In the genomic region with DNA sequence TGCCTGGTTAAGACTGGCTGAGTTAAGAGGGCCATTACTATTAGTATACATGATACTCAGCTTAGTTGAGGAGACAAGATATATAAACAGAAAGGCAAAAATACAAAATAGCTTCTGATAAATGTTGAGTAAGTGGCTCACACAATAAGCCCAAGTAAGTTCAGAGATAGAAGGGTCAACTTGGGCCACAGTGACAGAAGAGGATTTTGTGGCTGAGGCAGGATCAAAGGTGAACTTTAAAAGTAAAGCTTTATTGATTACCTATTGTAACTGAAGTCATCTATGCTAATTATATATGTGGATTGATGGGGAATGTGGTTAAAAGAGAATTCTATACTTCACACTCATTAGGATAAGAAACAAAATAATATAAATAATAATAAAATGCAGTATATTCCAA, we compare ENCODE assay signal across 30 cellular contexts.
"Had no signal": no experiment of that assay in that cellular context is flagged by ENCODE, and none has a peak within 500 bp of the region (broad histone marks: within the 10 kb centered on the region; RNA-seq: fewer than 3 reads in every experiment).

No MANE protein-coding gene starts in this region.

- H3K27me3 Mint-ChIP-seq: naive B cell; stimulated activated naive CD8-positive, alpha-beta T cell treated with anti-CD3 and anti-CD28 coated beads, Interleukin-15, Interleukin-2, amounts not matched to agents 100 ng/mL and 50 ng/mL, for 24 hours had no signal

- H3K4me1 ChIP-seq: neural progenitor cell, uterus had no signal

- H3K4me2 ChIP-seq: neural progenitor cell had no signal

- FAIRE-seq: islet of Langerhans, kidney, pancreas had no signal

- H2AFZ ChIP-seq: neural progenitor cell had no signal

- H3K4me1 Mint-ChIP-seq: naive B cell, nephron progenitor cell had no signal

- H3K4me3 ChIP-seq: left ventricle myocardium inferior, lung, neural progenitor cell, pancreas, prostate gland, skin epidermis, spleen, suprapubic skin, thoracic aorta, tibial artery, upper lobe of right lung, uterus had no signal

- H3K36me3 ChIP-seq: neural progenitor cell, pancreas, prostate gland, suprapubic skin, thoracic aorta, tibial artery, upper lobe of right lung, uterus had no signal

- H3K27me3 ChIP-seq: neural progenitor cell, pancreas, spleen, suprapubic skin, tibial artery, upper lobe of right lung, uterus had no signal

- H3K9me3 Mint-ChIP-seq: immature natural killer cell; mesothelial cell of epicardium; naive B cell; natural killer cell; nephron progenitor cell; neural progenitor cell; stimulated activated effector memory CD8-positive, alpha-beta T cell treated with anti-CD3 and anti-CD28 coated beads, Interleukin-12 subunit alpha, Interleukin-12 subunit beta, amount 100 ng/mL, for 72 hours; stimulated activated naive CD8-positive, alpha-beta T cell treated with anti-CD3 and anti-CD28 coated beads, Interleukin-15, Interleukin-2, amounts not matched to agents 100 ng/mL and 50 ng/mL, for 24 hours had no signal

- H3K27ac ChIP-seq: neural progenitor cell, pancreas, prostate gland, skin epidermis, suprapubic skin, tibial artery, upper lobe of right lung, uterus had no signal

- ATAC-seq: left colon; natural killer cell; pancreas; right cardiac atrium; sciatic nerve; stimulated activated effector memory CD8-positive, alpha-beta T cell treated with anti-CD3 and anti-CD28 coated beads, Interleukin-12 subunit alpha, Interleukin-12 subunit beta, amount 100 ng/mL, for 72 hours; upper lobe of right lung had no signal

- DNase-seq: hypothalamus; immature natural killer cell; kidney; left colon; left ventricle myocardium inferior; mesendoderm; naive B cell; natural killer cell; nephron progenitor cell; pancreas; retina; right cardiac atrium; spleen; stimulated activated CD4-positive, alpha-beta T cell treated with anti-CD3 and anti-CD28 coated beads, Interleukin-4, amount 100 ng/mL, for 24 hours; stimulated activated naive CD4-positive, alpha-beta T cell; tibial artery; trophoblast cell; upper lobe of right lung; uterus had no signal

- H3K27ac Mint-ChIP-seq: immature natural killer cell; mesothelial cell of epicardium; naive B cell; natural killer cell; neural progenitor cell; stimulated activated effector memory CD8-positive, alpha-beta T cell treated with anti-CD3 and anti-CD28 coated beads, Interleukin-12 subunit alpha, Interleukin-12 subunit beta, amount 100 ng/mL, for 72 hours; stimulated activated naive CD8-positive, alpha-beta T cell treated with anti-CD3 and anti-CD28 coated beads, Interleukin-15, Interleukin-2, amounts not matched to agents 100 ng/mL and 50 ng/mL, for 24 hours had no signal

- H3K36me3 Mint-ChIP-seq: naive B cell, natural killer cell had no signal

- H3K9me3 ChIP-seq: left ventricle myocardium inferior, pancreas, prostate gland, spleen, suprapubic skin, thoracic aorta, tibial artery, upper lobe of right lung, uterus had no signal

- H3K4me3 Mint-ChIP-seq: immature natural killer cell; mesothelial cell of epicardium; naive B cell; natural killer cell; nephron progenitor cell; neural progenitor cell; stimulated activated effector memory CD8-positive, alpha-beta T cell treated with anti-CD3 and anti-CD28 coated beads, Interleukin-12 subunit alpha, Interleukin-12 subunit beta, amount 100 ng/mL, for 72 hours; stimulated activated naive CD8-positive, alpha-beta T cell treated with anti-CD3 and anti-CD28 coated beads, Interleukin-15, Interleukin-2, amounts not matched to agents 100 ng/mL and 50 ng/mL, for 24 hours had no signal

- H3K9ac ChIP-seq: neural progenitor cell had no signal
